In the genomic region with DNA sequence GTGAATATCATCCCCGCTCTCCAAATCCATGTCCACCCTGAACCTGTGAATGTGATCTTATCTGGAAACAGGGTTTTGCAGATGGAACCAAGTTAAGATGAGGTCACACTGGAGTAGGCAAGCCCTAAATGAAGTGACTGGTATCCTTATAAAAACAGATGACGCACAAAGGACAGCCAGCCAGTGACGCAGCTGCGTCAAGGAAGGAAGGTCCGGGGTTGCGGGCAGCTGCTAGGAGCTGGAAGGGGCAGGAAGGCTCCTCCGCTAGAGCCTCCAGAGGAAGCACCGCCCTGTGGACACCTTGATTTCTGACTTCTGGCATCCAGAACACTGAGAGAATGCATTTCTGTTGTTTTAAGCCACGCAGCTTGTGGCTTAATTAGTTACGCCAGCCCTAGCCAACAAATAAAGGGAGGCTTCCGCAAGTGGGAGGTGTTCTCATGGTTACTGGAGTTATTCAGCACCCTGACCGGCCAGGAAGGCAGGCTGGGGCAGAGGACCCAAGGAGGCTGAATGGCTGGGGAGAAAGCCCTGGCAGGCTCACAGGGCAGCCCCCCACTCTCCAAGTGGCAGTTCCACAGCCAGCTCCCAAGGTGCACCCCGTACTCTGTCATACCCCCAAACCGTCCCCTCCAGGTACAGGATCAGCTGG, we compare ENCODE assay signal across 1 cellular context.
TF ChIP-seq lines count a peak whose summit lies in the region.

No MANE protein-coding gene starts in this region.

TF ChIP-seq in GM23338, 12 proteins besides CTCF, POLR2A, EP300 and RAD21 (continued from another document):
- TF ChIP-seq, protein P1, sequence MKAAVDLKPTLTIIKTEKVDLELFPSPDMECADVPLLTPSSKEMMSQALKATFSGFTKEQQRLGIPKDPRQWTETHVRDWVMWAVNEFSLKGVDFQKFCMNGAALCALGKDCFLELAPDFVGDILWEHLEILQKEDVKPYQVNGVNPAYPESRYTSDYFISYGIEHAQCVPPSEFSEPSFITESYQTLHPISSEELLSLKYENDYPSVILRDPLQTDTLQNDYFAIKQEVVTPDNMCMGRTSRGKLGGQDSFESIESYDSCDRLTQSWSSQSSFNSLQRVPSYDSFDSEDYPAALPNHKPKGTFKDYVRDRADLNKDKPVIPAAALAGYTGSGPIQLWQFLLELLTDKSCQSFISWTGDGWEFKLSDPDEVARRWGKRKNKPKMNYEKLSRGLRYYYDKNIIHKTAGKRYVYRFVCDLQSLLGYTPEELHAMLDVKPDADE (IDR thresholded peaks at IDR 0.05) = no peak
- TF ChIP-seq JUNB (IDR thresholded peaks at IDR 0.05; ENCODE audit: unreplicated experiment) (no peak), ZNF114 (CRISPR knock-in tag; IDR thresholded peaks at IDR 0.05) (no peak), POLR2AphosphoS5 (IDR thresholded peaks at IDR 0.05; ENCODE audit: low read depth) (no peak), CREB1 (CRISPR knock-in tag; IDR thresholded peaks at IDR 0.05; ENCODE audit: low read depth) (no peak), NANOG (IDR thresholded peaks at IDR 0.05; ENCODE audit: borderline replicate concordance) (no peak), ZNF331 (CRISPR knock-in tag; IDR thresholded peaks at IDR 0.05; ENCODE audit: low read depth) (no peak), ZNF462 (CRISPR knock-in tag; IDR thresholded peaks at IDR 0.05) (no peak)
TF ChIP-seq in GM23338: peak in this region for 0.
